Comparison of ENCODE assay signal across 24 cellular contexts in the genomic region with DNA sequence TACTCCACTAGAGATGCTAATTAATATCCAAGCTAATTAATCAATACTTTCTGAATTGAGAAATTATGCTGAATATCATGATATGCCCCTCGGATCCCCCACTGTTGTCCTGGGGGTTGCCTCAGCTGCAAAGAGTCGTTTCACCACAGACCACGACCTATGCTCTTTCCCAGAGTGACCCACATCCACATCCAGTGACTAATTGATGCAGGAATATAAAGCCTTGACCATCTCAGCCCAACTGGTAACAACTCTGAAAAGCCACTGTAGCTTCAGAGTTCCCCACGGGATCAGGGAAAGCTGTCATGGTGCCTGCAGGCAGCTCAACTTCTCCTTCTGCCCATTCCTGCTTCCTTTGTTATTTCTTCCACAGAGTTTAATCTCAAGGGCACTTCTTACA.
"Had no signal": no experiment of that assay in that cellular context is flagged by ENCODE, and none has a peak within 500 bp of the region (broad histone marks: within the 10 kb centered on the region; RNA-seq: fewer than 3 reads in every experiment).

No MANE protein-coding gene starts in this region.

- H3K27ac Mint-ChIP-seq: activated naive CD8-positive, alpha-beta T cell treated with anti-CD3 and anti-CD28 coated beads, Interleukin-2, amount 10 ng/mL, durations not matched to agents 7 days and 5 days; endodermal cell; neural progenitor cell; T-helper 1 cell treated with Interleukin-12 subunit alpha and Interleukin-12 subunit beta and Interleukin-4 antibody, amounts not matched to agents 30 μg/mL and 1 μg/mL, for 36 hours had no signal

- ATAC-seq: activated T-cell treated with anti-CD3 and anti-CD28 coated beads, Interleukin-2, amount 50 U/mL, for 4 hours; left lung; naive thymus-derived CD8-positive, alpha-beta T cell; upper lobe of right lung had no signal

- H3K9me3 Mint-ChIP-seq: activated T-cell treated with anti-CD3 and anti-CD28 coated beads, Interleukin-2, amount 50 U/mL, for 4 hours; endodermal cell; neural progenitor cell; T-helper 1 cell treated with Interleukin-12 subunit alpha and Interleukin-12 subunit beta and Interleukin-4 antibody, amounts not matched to agents 30 μg/mL and 1 μg/mL, for 36 hours had no signal

- H3K36me3 Mint-ChIP-seq: activated naive CD8-positive, alpha-beta T cell treated with anti-CD3 and anti-CD28 coated beads, Interleukin-2, amount 10 ng/mL, durations not matched to agents 7 days and 5 days; naive thymus-derived CD8-positive, alpha-beta T cell; neural progenitor cell had no signal

- H3K36me3 ChIP-seq: cardiac muscle cell, left lung, neural progenitor cell, sigmoid colon, upper lobe of right lung had no signal

- H3K4me3 ChIP-seq: cardiac muscle cell, left lung, lung, neural progenitor cell, sigmoid colon, testis, upper lobe of right lung had no signal

- H3K4me1 Mint-ChIP-seq: endodermal cell, neural progenitor cell had no signal

- H3K4me2 ChIP-seq: neural progenitor cell had no signal

- DNase-seq: activated CD4-positive, alpha-beta T cell treated with anti-CD3 and anti-CD28 coated beads for 4 hours; activated CD4-positive, alpha-beta T cell treated with anti-CD3 and anti-CD28 coated beads, Interleukin-2, amount 50 U/mL, for 48 hours; activated CD4-positive, CD25-positive, alpha-beta regulatory T cell; activated CD8-positive, alpha-beta memory T cell treated with anti-CD3 and anti-CD28 coated beads, Interleukin-2, amount 50 U/mL, for 48 hours; activated naive CD4-positive, alpha-beta T cell treated with Interleukin-2 at 50 U/mL for 16 hours; activated naive CD8-positive, alpha-beta T cell treated with anti-CD3 and anti-CD28 coated beads, Interleukin-2, amount 10 ng/mL, durations not matched to agents 7 days and 5 days; activated T-cell treated with anti-CD3 and anti-CD28 coated beads, Interleukin-2, amount 50 U/mL, for 4 hours; amygdala; cortex of kidney; endodermal cell; kidney glomerular epithelial cell; left lung; naive thymus-derived CD8-positive, alpha-beta T cell; sigmoid colon; stimulated activated CD4-positive, alpha-beta T cell treated with anti-CD3 and anti-CD28 coated beads, Interleukin-2, amount 100 ng/mL, for 48 hours; stimulated activated CD8-positive, alpha-beta memory T cell treated with anti-CD3 and anti-CD28 coated beads, Interleukin-4, amount 100 ng/mL, for 48 hours; stimulated activated naive CD4-positive, alpha-beta T cell; testis; upper lobe of right lung had no signal

- H3K4me3 Mint-ChIP-seq: activated naive CD8-positive, alpha-beta T cell treated with anti-CD3 and anti-CD28 coated beads, Interleukin-2, amount 10 ng/mL, durations not matched to agents 7 days and 5 days; activated T-cell treated with anti-CD3 and anti-CD28 coated beads, Interleukin-2, amount 50 U/mL, for 4 hours; endodermal cell; naive thymus-derived CD8-positive, alpha-beta T cell; neural progenitor cell; T-helper 1 cell treated with Interleukin-12 subunit alpha and Interleukin-12 subunit beta and Interleukin-4 antibody, amounts not matched to agents 30 μg/mL and 1 μg/mL, for 36 hours had no signal

- H2AFZ ChIP-seq: neural progenitor cell had no signal

- H3K27ac ChIP-seq: cardiac muscle cell, left lung, neural progenitor cell, sigmoid colon, testis, upper lobe of right lung had no signal

- H3K27me3 ChIP-seq: cardiac muscle cell, foreskin keratinocyte, left lung, neural progenitor cell, sigmoid colon, testis, upper lobe of right lung had no signal

- H3K9me3 ChIP-seq: left lung, sigmoid colon, testis, upper lobe of right lung had no signal

- H3K4me1 ChIP-seq: left lung, neural progenitor cell, sigmoid colon, testis, upper lobe of right lung had no signal

- H3K9ac ChIP-seq: neural progenitor cell had no signal
